Comparison of ENCODE assay signal across 18 cellular contexts in the genomic region with DNA sequence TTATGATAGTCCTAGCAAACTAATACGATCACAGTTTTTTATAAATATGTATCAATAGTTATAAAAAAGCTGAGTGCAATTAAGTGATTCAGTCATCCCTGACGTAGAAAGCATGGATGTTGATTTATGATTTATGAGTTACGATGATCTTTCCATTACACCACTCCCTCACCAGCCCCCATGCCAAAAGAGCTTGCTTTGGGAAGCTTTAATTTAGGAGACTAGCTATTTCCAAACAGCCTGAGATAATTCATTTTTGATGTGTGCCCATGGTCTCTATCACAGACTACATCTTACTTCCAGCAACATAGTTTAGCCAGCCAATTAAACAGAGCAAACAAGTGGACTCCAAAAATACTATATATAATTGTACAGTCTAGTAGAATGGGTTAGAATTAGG.
DNase-seq lines count a peak whose midpoint lies in the region; ATAC-seq and TF ChIP-seq lines count a peak whose summit lies in the region.
"Had no signal": no experiment of that assay in that cellular context is flagged by ENCODE, and none has a peak within 500 bp of the region (broad histone marks: within the 10 kb centered on the region; RNA-seq: fewer than 3 reads in every experiment).

No MANE protein-coding gene starts in this region.

- DNase-seq in NCI-H1105 treated with DMSO at 0.1 percent for 48 hours (lab: John Stamatoyannopoulos, UW) (peak; percentile 3), NCI-H1105 (lab: John Stamatoyannopoulos, UW) (no peak), A673 (ENCODE audit: low spot score) (peak; percentile 35), NCI-H446 treated with DMSO at 0.1 percent for 48 hours (lab: John Stamatoyannopoulos, UW) (peak; percentile 77), smooth muscle cell (lab: John Stamatoyannopoulos, UW; ENCODE audit: unreplicated experiment) (no peak)
- DNase-seq in NK-92 treated with Interleukin-12 subunit alpha and Interleukin-12 subunit beta, amount 100 ng/mL, for 24 hours (lab: John Stamatoyannopoulos, UW): no peak
- DNase-seq: ACHN; AML-193; C1 segment of cervical spinal cord; Calu3; CD4-positive, alpha-beta memory T cell; COR-L47; DND-41; H9 had no signal

- H3K4me1 ChIP-seq in A673 (ENCODE audit: insufficient read depth, low read length, poor library complexity, severe bottlenecking): peaks cover 38% of the 10 kb centered on the region
- H3K4me1 ChIP-seq in smooth muscle cell (ENCODE audit: low read depth): peaks cover 9% of the 10 kb centered on the region

- no peak overlapping the region for H3K9ac ChIP-seq in smooth muscle cell (ENCODE audit: low read depth)

- peak overlapping the region; percentile 72 for H3K4me2 ChIP-seq in smooth muscle cell
- H3K4me2 ChIP-seq: GM23338 had no signal

- 47% methylated on average over 3 of the region's 3 CpGs for WGBS in smooth muscle cell (ENCODE audit: low lambda C conversion rate)

- no peak for TF ChIP-seq CTCF in A673 (conservative IDR thresholded peaks at IDR 0.05; ENCODE audit: low read depth, low read length)
- no peak for TF ChIP-seq CTCF in smooth muscle cell (IDR thresholded peaks at IDR 0.05; ENCODE audit: borderline replicate concordance, insufficient read depth, poor library complexity, severe bottlenecking)

- H3K9me3 ChIP-seq in A673 (ENCODE audit: low read depth, low read length, poor library complexity, severe bottlenecking) (no peaks in the 10 kb centered on the region), smooth muscle cell (replicated peaks; ENCODE audit: low read depth) (no peaks in the 10 kb centered on the region)

- peak overlapping the region; percentile 49 for H3K27ac ChIP-seq in A673 (ENCODE audit: low read depth, low read length, poor library complexity, severe bottlenecking)
- H3K27ac ChIP-seq in smooth muscle cell (ENCODE audit: low read depth): peak overlapping the region; percentile 53
- H3K27ac ChIP-seq: 22Rv1 had no signal

- ATAC-seq in GM21515 (IDR thresholded peaks at IDR 0.05; ENCODE audit: unreplicated experiment): no peak
- ATAC-seq: GM23338, HCT116 had no signal

- no peak overlapping the region for H3K4me3 ChIP-seq in A673 (ENCODE audit: low read depth, low read length, poor library complexity, severe bottlenecking)
- no peak overlapping the region for H3K4me3 ChIP-seq in smooth muscle cell
- H3K4me3 ChIP-seq: GM23338 had no signal

- H3K79me2 ChIP-seq in smooth muscle cell (ENCODE audit: low read depth): no peaks in the 10 kb centered on the region

- peaks cover 17% of the 10 kb centered on the region for H3F3A ChIP-seq in smooth muscle cell (ENCODE audit: low read depth)

- H3K36me3 ChIP-seq in A673 (ENCODE audit: insufficient read depth, low read length, poor library complexity, severe bottlenecking) (no peaks in the 10 kb centered on the region), smooth muscle cell (ENCODE audit: low read depth) (no peaks in the 10 kb centered on the region)

- no TSS peak for BruUV-seq in A673 (replicated peaks; lab: Mats Ljungman, UMichigan)

- H2AFZ ChIP-seq in smooth muscle cell (ENCODE audit: low read depth): no peak overlapping the region
- H2AFZ ChIP-seq: GM23338 had no signal

- H3K27me3 ChIP-seq in A673 (replicated peaks; ENCODE audit: insufficient read depth, low read depth, low read length, poor library complexity) (no peaks in the 10 kb centered on the region), smooth muscle cell (ENCODE audit: low read depth) (peaks cover 3% of the 10 kb centered on the region)

- CTCF ChIA-PET in A673 (lab: Charles Lee): no interaction called here

- H4K20me1 ChIP-seq in smooth muscle cell (ENCODE audit: low read depth): no peaks in the 10 kb centered on the region

- POLR2A ChIA-PET in A673 (lab: Charles Lee; ENCODE audit: low non-redundant PET): no interaction called here

- intact Hi-C loops in A673 (cut with micrococcal nuclease; ENCODE audit: unreplicated experiment): no loop called here

Comparison
In these comparisons a context has a peak if more than half of its experiments do, and no peak if none do; other contexts are left out.
1. DNase-seq: peak in NCI-H1105 treated with DMSO at 0.1 percent for 48 hours (single experiment), A673 (single experiment) and NCI-H446 treated with DMSO at 0.1 percent for 48 hours (single experiment); none in NCI-H1105 (single experiment), smooth muscle cell (single experiment) and NK-92 treated with Interleukin-12 subunit alpha and Interleukin-12 subunit beta, amount 100 ng/mL, for 24 hours (single experiment).